In the genomic region with DNA sequence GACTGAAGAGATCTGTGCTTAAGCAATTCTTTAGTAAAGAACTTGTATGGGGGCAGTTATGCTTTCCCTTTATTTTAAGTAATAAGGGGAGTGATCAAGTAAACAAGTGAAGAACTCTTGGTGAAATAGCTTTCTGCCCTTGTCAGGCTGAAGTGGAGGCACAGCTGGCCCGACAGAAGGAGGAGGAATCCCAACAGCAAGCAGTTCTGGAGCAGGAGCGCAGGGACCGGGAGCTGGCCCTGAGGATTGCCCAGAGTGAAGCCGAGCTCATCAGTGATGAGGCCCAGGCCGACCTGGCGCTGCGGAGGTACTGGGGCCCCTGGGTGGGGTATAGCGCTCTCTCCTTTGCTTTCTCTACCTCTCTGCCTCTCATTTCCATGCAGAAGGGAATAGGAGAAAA, we compare ENCODE assay signal across 33 cellular contexts.
"Had no signal": no experiment of that assay in that cellular context is flagged by ENCODE, and none has a peak within 500 bp of the region (broad histone marks: within the 10 kb centered on the region; RNA-seq: fewer than 3 reads in every experiment).

No MANE protein-coding gene starts in this region.

- ATAC-seq: activated CD4-positive, alpha-beta T cell treated with anti-CD3 and anti-CD28 coated beads for 36 hours; activated CD8-positive, alpha-beta memory T cell treated with anti-CD3 and anti-CD28 coated beads, Interleukin-2, amount 10 ng/mL, durations not matched to agents 7 days and 5 days; activated CD8-positive, alpha-beta T cell treated with anti-CD3 and anti-CD28 coated beads, Interleukin-2, amount 10 ng/mL, durations not matched to agents 7 days and 5 days; activated naive CD8-positive, alpha-beta T cell treated with anti-CD3 and anti-CD28 coated beads, Interleukin-2, amount 50 U/mL, for 24 hours; left ventricle myocardium superior; naive thymus-derived CD8-positive, alpha-beta T cell; stimulated activated memory B cell treated with anti-CD40 and anti-IgM and Interleukin-4, amounts not matched to agents 10 μg/mL and 1 μg/mL and 100 μg/mL, for 72 hours; stimulated activated naive CD8-positive, alpha-beta T cell treated with anti-CD3 and anti-CD28 coated beads, Interleukin-15, amount 100 ng/mL, for 72 hours had no signal

- H3K4me1 Mint-ChIP-seq: activated CD8-positive, alpha-beta memory T cell treated with anti-CD3 and anti-CD28 coated beads, Interleukin-2, amount 10 ng/mL, durations not matched to agents 7 days and 5 days; activated naive CD4-positive, alpha-beta T cell treated with anti-CD3 and anti-CD28 coated beads, Interleukin-2, amount 50 U/mL, for 24 hours; activated naive CD8-positive, alpha-beta T cell treated with anti-CD3 and anti-CD28 coated beads, Interleukin-2, amount 50 U/mL, for 24 hours; stimulated activated memory B cell treated with anti-CD40 and anti-IgM and Interleukin-4, amounts not matched to agents 10 μg/mL and 1 μg/mL and 100 μg/mL, for 72 hours; stimulated activated naive CD8-positive, alpha-beta T cell treated with anti-CD3 and anti-CD28 coated beads, Interleukin-15, amount 100 ng/mL, for 72 hours had no signal

- H3K9me3 ChIP-seq: esophagus muscularis mucosa, pancreas, prostate gland, sigmoid colon, thyroid gland had no signal

- H3K36me3 ChIP-seq: prostate gland had no signal

- H3K27ac ChIP-seq: esophagus muscularis mucosa, foreskin keratinocyte, pancreas, prostate gland, sigmoid colon, thyroid gland had no signal

- H3K36me3 Mint-ChIP-seq: activated CD8-positive, alpha-beta memory T cell treated with anti-CD3 and anti-CD28 coated beads, Interleukin-2, amount 10 ng/mL, durations not matched to agents 7 days and 5 days; activated naive CD4-positive, alpha-beta T cell treated with anti-CD3 and anti-CD28 coated beads, Interleukin-2, amount 50 U/mL, for 24 hours; naive thymus-derived CD8-positive, alpha-beta T cell; stimulated activated memory B cell treated with anti-CD40 and anti-IgM and Interleukin-4, amounts not matched to agents 10 μg/mL and 1 μg/mL and 100 μg/mL, for 72 hours had no signal

- H3K9me3 Mint-ChIP-seq: activated naive CD4-positive, alpha-beta T cell treated with anti-CD3 and anti-CD28 coated beads, Interleukin-2, amount 50 U/mL, for 24 hours; activated naive CD8-positive, alpha-beta T cell treated with anti-CD3 and anti-CD28 coated beads, Interleukin-2, amount 50 U/mL, for 24 hours; activated T-helper 2 cell treated with anti-CD3 and anti-CD28 coated beads, Interferon-gamma antibody, Interleukin-2, Interleukin-4, amounts not matched to agents 10 μg/mL and 5 μg/mL and 100 μg/mL, durations not matched to agents 14 hours and 24 hours and 36 hours; naive thymus-derived CD8-positive, alpha-beta T cell; neural crest cell; stimulated activated memory B cell treated with anti-CD40 and anti-IgM and Interleukin-4, amounts not matched to agents 10 μg/mL and 1 μg/mL and 100 μg/mL, for 72 hours; stimulated activated naive CD8-positive, alpha-beta T cell treated with anti-CD3 and anti-CD28 coated beads, Interleukin-15, amount 100 ng/mL, for 72 hours had no signal

- H3K4me3 Mint-ChIP-seq: activated CD4-positive, alpha-beta T cell treated with anti-CD3 and anti-CD28 coated beads for 36 hours; activated CD8-positive, alpha-beta memory T cell treated with anti-CD3 and anti-CD28 coated beads, Interleukin-2, amount 10 ng/mL, durations not matched to agents 7 days and 5 days; activated CD8-positive, alpha-beta T cell treated with anti-CD3 and anti-CD28 coated beads, Interleukin-2, amount 10 ng/mL, durations not matched to agents 7 days and 5 days; activated naive CD4-positive, alpha-beta T cell treated with anti-CD3 and anti-CD28 coated beads, Interleukin-2, amount 50 U/mL, for 24 hours; activated naive CD8-positive, alpha-beta T cell treated with anti-CD3 and anti-CD28 coated beads, Interleukin-2, amount 50 U/mL, for 24 hours; naive thymus-derived CD8-positive, alpha-beta T cell; neural crest cell; stimulated activated memory B cell treated with anti-CD40 and anti-IgM and Interleukin-4, amounts not matched to agents 10 μg/mL and 1 μg/mL and 100 μg/mL, for 72 hours; stimulated activated naive CD8-positive, alpha-beta T cell treated with anti-CD3 and anti-CD28 coated beads, Interleukin-15, amount 100 ng/mL, for 72 hours had no signal

- H3K27me3 Mint-ChIP-seq: activated CD8-positive, alpha-beta memory T cell treated with anti-CD3 and anti-CD28 coated beads, Interleukin-2, amount 10 ng/mL, durations not matched to agents 7 days and 5 days; activated naive CD8-positive, alpha-beta T cell treated with anti-CD3 and anti-CD28 coated beads, Interleukin-2, amount 50 U/mL, for 24 hours; naive thymus-derived CD8-positive, alpha-beta T cell; stimulated activated memory B cell treated with anti-CD40 and anti-IgM and Interleukin-4, amounts not matched to agents 10 μg/mL and 1 μg/mL and 100 μg/mL, for 72 hours; stimulated activated naive CD8-positive, alpha-beta T cell treated with anti-CD3 and anti-CD28 coated beads, Interleukin-15, amount 100 ng/mL, for 72 hours had no signal

- H3K27ac Mint-ChIP-seq: activated CD4-positive, alpha-beta T cell treated with anti-CD3 and anti-CD28 coated beads for 36 hours; activated CD8-positive, alpha-beta memory T cell treated with anti-CD3 and anti-CD28 coated beads, Interleukin-2, amount 10 ng/mL, durations not matched to agents 7 days and 5 days; activated CD8-positive, alpha-beta T cell treated with anti-CD3 and anti-CD28 coated beads, Interleukin-2, amount 10 ng/mL, durations not matched to agents 7 days and 5 days; activated naive CD4-positive, alpha-beta T cell treated with anti-CD3 and anti-CD28 coated beads, Interleukin-2, amount 50 U/mL, for 24 hours; activated naive CD8-positive, alpha-beta T cell treated with anti-CD3 and anti-CD28 coated beads, Interleukin-2, amount 50 U/mL, for 24 hours; activated T-helper 2 cell treated with anti-CD3 and anti-CD28 coated beads, Interferon-gamma antibody, Interleukin-2, Interleukin-4, amounts not matched to agents 10 μg/mL and 5 μg/mL and 100 μg/mL, durations not matched to agents 14 hours and 24 hours and 36 hours; naive thymus-derived CD8-positive, alpha-beta T cell; stimulated activated memory B cell treated with anti-CD40 and anti-IgM and Interleukin-4, amounts not matched to agents 10 μg/mL and 1 μg/mL and 100 μg/mL, for 72 hours; stimulated activated naive CD8-positive, alpha-beta T cell treated with anti-CD3 and anti-CD28 coated beads, Interleukin-15, amount 100 ng/mL, for 72 hours had no signal

- H3K4me1 ChIP-seq: esophagus muscularis mucosa, foreskin keratinocyte, prostate gland, sigmoid colon, thyroid gland had no signal

- DNase-seq: activated CD4-positive, alpha-beta T cell treated with anti-CD3 and anti-CD28 coated beads for 36 hours; activated CD4-positive, CD25-positive, alpha-beta regulatory T cell; activated CD8-positive, alpha-beta memory T cell treated with anti-CD3 and anti-CD28 coated beads, Interleukin-2, amount 10 ng/mL, durations not matched to agents 7 days and 5 days; activated CD8-positive, alpha-beta T cell treated with anti-CD3 and anti-CD28 coated beads, Interleukin-2, amount 10 ng/mL, durations not matched to agents 7 days and 5 days; activated naive CD8-positive, alpha-beta T cell treated with anti-CD3 and anti-CD28 coated beads, Interleukin-2, amount 50 U/mL, for 24 hours; activated T-cell treated with anti-CD3 and anti-CD28 coated beads, Interleukin-2, amount 50 U/mL, for 48 hours; amygdala; central memory CD4-positive, alpha-beta T cell; dermis blood vessel endothelial cell; effector CD4-positive, alpha-beta T cell; foreskin keratinocyte; islet precursor cell; left ventricle myocardium superior; mesenchymal stem cell; naive thymus-derived CD8-positive, alpha-beta T cell; nucleus accumbens; pancreas; retina; sigmoid colon; stimulated activated CD4-positive, alpha-beta T cell treated with anti-CD3 and anti-CD28 coated beads, Interleukin-1b, Interleukin-23, amount 100 ng/mL, for 48 hours; stimulated activated CD4-positive, alpha-beta T cell treated with anti-CD3 and anti-CD28 coated beads, Interleukin-4, amount 100 ng/mL, for 4 hours; stimulated activated CD8-positive, alpha-beta memory T cell treated with anti-CD3 and anti-CD28 coated beads, Interleukin-4, amount 100 ng/mL, for 48 hours; stimulated activated naive CD8-positive, alpha-beta T cell treated with anti-CD3 and anti-CD28 coated beads, Interleukin-15, amount 100 ng/mL, for 72 hours; substantia nigra; T-helper 2 cell; thyroid gland had no signal

- H3K27me3 ChIP-seq: esophagus muscularis mucosa, foreskin keratinocyte, pancreas, sigmoid colon, thyroid gland had no signal

- H3K4me3 ChIP-seq: esophagus muscularis mucosa, pancreas, prostate gland, sigmoid colon, smooth muscle cell, thyroid gland had no signal

- H3K4me2 ChIP-seq: smooth muscle cell had no signal
